1 cellular context compared by ENCODE assay signal in the genomic region with DNA sequence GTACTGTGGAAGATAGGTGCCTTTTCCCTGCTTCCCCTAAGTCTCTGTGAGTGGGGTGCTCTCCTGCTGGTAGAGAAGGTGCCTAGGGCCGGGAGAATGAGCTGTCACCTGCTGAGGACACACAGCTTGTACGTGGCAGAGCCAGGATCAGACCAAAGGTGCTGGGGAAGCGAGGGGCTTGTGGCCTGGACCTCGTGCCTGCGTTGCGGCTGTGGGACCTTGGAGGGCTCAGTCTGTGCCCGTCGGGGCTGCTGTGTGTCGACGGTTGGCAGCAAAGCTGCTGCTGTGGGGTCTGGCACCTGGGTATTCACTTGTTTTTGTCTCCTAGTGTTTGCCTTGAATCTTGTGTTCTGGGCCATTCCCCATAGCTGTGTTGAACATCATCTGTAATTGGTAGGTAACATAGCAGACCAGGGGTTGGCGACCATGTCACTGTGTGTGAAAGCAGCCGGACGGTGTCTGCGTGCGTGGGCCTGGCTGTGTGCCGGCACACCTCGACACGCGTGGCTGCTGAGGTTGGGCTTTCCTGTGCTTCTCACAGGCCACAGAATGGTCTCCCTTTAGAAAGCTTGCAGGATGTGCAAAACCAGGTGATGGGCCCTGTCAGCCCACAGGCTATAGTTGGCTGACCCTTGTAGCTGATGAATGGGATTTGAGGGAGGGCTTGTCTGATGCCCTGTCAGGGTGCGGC.
TF ChIP-seq lines count a peak whose summit lies in the region.

No MANE protein-coding gene starts in this region.

TF ChIP-seq in HepG2, 621 proteins besides CTCF, POLR2A, EP300 and RAD21:
- TF ChIP-seq THAP7 (CRISPR knock-in tag; IDR thresholded peaks at IDR 0.05) (no peak), AGO2 (optimal IDR thresholded peaks at IDR 0.05; ENCODE audit: low read depth, low read length) (peak; percentile 83), ASH2L (IDR thresholded peaks at IDR 0.05; ENCODE audit: insufficient read length, low read depth, low read length) (no peak), KLF9 (CRISPR knock-in tag; IDR thresholded peaks at IDR 0.05; ENCODE audit: low read depth) (no peak), NFKB2 (CRISPR knock-in tag; IDR thresholded peaks at IDR 0.05; ENCODE audit: borderline replicate concordance) (no peak)
- TF ChIP-seq, protein P1, sequence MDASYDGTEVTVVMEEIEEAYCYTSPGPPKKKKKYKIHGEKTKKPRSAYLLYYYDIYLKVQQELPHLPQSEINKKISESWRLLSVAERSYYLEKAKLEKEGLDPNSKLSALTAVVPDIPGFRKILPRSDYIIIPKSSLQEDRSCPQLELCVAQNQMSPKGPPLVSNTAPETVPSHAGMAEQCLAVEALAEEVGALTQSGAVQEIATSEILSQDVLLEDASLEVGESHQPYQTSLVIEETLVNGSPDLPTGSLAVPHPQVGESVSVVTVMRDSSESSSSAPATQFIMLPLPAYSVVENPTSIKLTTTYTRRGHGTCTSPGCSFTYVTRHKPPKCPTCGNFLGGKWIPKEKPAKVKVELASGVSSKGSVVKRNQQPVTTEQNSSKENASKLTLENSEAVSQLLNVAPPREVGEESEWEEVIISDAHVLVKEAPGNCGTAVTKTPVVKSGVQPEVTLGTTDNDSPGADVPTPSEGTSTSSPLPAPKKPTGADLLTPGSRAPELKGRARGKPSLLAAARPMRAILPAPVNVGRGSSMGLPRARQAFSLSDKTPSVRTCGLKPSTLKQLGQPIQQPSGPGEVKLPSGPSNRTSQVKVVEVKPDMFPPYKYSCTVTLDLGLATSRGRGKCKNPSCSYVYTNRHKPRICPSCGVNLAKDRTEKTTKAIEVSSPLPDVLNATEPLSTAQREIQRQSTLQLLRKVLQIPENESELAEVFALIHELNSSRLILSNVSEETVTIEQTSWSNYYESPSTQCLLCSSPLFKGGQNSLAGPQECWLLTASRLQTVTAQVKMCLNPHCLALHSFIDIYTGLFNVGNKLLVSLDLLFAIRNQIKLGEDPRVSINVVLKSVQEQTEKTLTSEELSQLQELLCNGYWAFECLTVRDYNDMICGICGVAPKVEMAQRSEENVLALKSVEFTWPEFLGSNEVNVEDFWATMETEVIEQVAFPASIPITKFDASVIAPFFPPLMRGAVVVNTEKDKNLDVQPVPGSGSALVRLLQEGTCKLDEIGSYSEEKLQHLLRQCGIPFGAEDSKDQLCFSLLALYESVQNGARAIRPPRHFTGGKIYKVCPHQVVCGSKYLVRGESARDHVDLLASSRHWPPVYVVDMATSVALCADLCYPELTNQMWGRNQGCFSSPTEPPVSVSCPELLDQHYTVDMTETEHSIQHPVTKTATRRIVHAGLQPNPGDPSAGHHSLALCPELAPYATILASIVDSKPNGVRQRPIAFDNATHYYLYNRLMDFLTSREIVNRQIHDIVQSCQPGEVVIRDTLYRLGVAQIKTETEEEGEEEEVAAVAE (CRISPR knock-in tag; IDR thresholded peaks at IDR 0.05; ENCODE audit: borderline replicate concordance), result no peak
